8 cellular contexts compared by ENCODE assay signal in the genomic region with DNA sequence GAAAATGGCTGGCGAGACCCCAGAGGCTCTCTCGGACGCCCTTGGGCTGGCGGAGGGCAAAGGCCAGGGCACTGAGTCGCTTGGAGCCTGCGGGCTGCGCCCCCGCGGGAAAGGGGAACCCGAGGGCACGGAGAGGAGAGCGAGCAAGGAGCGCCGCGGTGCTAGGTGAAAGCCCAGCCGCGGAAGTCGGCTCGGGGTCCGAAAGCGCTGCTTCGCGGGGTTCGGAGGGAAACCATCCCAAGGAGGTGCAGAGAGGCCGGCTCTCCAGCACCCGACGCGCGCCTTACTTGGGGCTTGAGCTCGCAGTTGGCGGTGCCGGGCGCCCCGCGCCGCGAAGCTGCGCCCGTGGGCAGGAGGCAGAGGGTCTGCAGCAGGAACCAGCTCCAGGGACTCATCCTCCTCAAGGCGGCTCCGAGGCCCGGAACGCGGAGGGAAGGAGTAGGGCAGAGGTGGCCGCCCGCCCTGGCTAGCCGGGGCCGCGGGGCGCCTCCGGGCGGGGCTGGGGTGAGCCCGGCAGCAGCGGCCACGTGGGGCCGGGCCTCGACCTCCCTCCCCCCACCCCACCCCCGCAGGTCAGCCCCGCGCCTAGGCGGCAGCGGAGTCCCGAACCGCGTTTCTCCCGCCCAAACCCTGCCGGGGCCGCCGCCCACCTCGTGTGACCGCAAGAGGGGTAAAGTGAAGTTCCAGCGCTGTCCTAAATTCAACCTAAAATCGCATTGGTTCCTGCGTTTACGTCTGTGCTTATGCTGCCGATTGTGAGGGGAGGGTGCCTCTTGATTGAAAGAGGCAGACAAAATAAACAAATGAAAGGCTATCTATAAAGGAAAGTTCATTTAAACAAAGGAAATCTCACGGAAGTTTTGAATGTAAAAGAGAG. TPM values are rescaled to one million over a fixed set of nuclear protein-coding genes. Genes with fewer than 3 reads are reported as not detected.
DNase-seq lines count a peak whose midpoint lies in the region; ATAC-seq and TF ChIP-seq lines count a peak whose summit lies in the region.

A gene with protein sequence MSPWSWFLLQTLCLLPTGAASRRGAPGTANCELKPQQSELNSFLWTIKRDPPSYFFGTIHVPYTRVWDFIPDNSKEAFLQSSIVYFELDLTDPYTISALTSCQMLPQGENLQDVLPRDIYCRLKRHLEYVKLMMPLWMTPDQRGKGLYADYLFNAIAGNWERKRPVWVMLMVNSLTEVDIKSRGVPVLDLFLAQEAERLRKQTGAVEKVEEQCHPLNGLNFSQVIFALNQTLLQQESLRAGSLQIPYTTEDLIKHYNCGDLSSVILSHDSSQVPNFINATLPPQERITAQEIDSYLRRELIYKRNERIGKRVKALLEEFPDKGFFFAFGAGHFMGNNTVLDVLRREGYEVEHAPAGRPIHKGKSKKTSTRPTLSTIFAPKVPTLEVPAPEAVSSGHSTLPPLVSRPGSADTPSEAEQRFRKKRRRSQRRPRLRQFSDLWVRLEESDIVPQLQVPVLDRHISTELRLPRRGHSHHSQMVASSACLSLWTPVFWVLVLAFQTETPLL (minus strand): TSS at position 440 of the 877 bp plus-strand sequence. CDS start 45 bp downstream, at position 395.

- no peaks in the 10 kb centered on the region for H3K9me3 ChIP-seq in endocrine pancreas (ENCODE audit: control insufficient read depth, low read length)
- H3K9me3 ChIP-seq in naive thymus-derived CD4-positive, alpha-beta T cell (ENCODE audit: control insufficient read depth in 2 of 3, low read length in 3 of 3), result no peaks in the 10 kb centered on the region

- no peaks in the 10 kb centered on the region for H3K27me3 Mint-ChIP-seq in activated CD4-positive, alpha-beta T cell treated with anti-CD3 and anti-CD28 coated beads, Interleukin-2, amount 10 ng/mL, durations not matched to agents 24 days and 14 days
- peaks cover 0 to 3% (median 0%) of the 10 kb centered on the region in 5 donors for H3K27me3 Mint-ChIP-seq in naive thymus-derived CD4-positive, alpha-beta T cell
- peaks cover 96% of the 10 kb centered on the region for H3K27me3 Mint-ChIP-seq in type B pancreatic cell

- peak; percentile 24 for ATAC-seq in HG02759 (IDR thresholded peaks at IDR 0.05; ENCODE audit: unreplicated experiment)
- ATAC-seq in naive thymus-derived CD4-positive, alpha-beta T cell, result peak; percentile 68

- peak within 1 kb of the TSS; percentile 89 for H3K27ac ChIP-seq in naive thymus-derived CD4-positive, alpha-beta T cell (ENCODE audit: low read depth, low read length)

- intact Hi-C loops in activated CD4-positive, alpha-beta T cell treated with anti-CD3 and anti-CD28 coated beads, Interleukin-2, amount 10 ng/mL, durations not matched to agents 24 days and 14 days (cut with micrococcal nuclease), result loop anchor here (1.0 to 5.0 kb wide), 6 partner anchors 34 to 422 kb away; a partner anchor contains a TSS
- intact Hi-C loops in naive thymus-derived CD4-positive, alpha-beta T cell (cut with micrococcal nuclease), result loop anchor here (1.0 to 10.0 kb wide), 7 partner anchors 8 to 856 kb away; a partner anchor contains a TSS

- H3K36me3 ChIP-seq in endocrine pancreas (ENCODE audit: control insufficient read depth, insufficient read depth, low read length), result no peaks in the 10 kb centered on the region
- H3K36me3 ChIP-seq in naive thymus-derived CD4-positive, alpha-beta T cell (ENCODE audit: control insufficient read depth in 2 of 3, insufficient read depth in 3 of 3, low read length in 3 of 3), result peaks cover 0 to 9% (median 0%) of the 10 kb centered on the region in 3 experiments

- DNase-seq in AG20443 (ENCODE audit: low spot score) (peak; percentile 45), type B pancreatic cell (ENCODE audit: extremely low spot score, unreplicated experiment) (no peak), UCSD-AML1 (lab: John Stamatoyannopoulos, UW; ENCODE audit: unreplicated experiment) (no peak), middle frontal gyrus (ENCODE audit: extremely low spot score, low spot score) (no peak)
- peak; percentile 89 for DNase-seq in activated CD4-positive, alpha-beta T cell treated with anti-CD3 and anti-CD28 coated beads, Interleukin-2, amount 10 ng/mL, durations not matched to agents 24 days and 14 days
- peak in 8 of 9 donors; percentile 66 to 79 (median 76) for DNase-seq in naive thymus-derived CD4-positive, alpha-beta T cell

- H3K4me3 ChIP-seq in endocrine pancreas (ENCODE audit: control insufficient read depth, insufficient read depth, low read length), result peak within 1 kb of the TSS; percentile 71
- H3K4me3 ChIP-seq in naive thymus-derived CD4-positive, alpha-beta T cell (ENCODE audit: low read length), result peak within 1 kb of the TSS; percentile 80

- peak within 1 kb of the TSS; percentile 98 for H3K4me3 Mint-ChIP-seq in activated CD4-positive, alpha-beta T cell treated with anti-CD3 and anti-CD28 coated beads, Interleukin-2, amount 10 ng/mL, durations not matched to agents 24 days and 14 days
- peak within 1 kb of the TSS; percentile 84 to 99 (median 98) for H3K4me3 Mint-ChIP-seq in naive thymus-derived CD4-positive, alpha-beta T cell
- peak within 1 kb of the TSS; percentile 90 for H3K4me3 Mint-ChIP-seq in type B pancreatic cell

- H3K4me1 Mint-ChIP-seq in activated CD4-positive, alpha-beta T cell treated with anti-CD3 and anti-CD28 coated beads, Interleukin-2, amount 10 ng/mL, durations not matched to agents 24 days and 14 days, result peaks cover 59% of the 10 kb centered on the region
- peaks cover 40 to 66% (median 61%) of the 10 kb centered on the region in 7 donors for H3K4me1 Mint-ChIP-seq in naive thymus-derived CD4-positive, alpha-beta T cell
- peaks cover 30% of the 10 kb centered on the region for H3K4me1 Mint-ChIP-seq in type B pancreatic cell (ENCODE audit: unreplicated experiment)

- peaks cover 13% of the 10 kb centered on the region for H3K36me3 Mint-ChIP-seq in activated CD4-positive, alpha-beta T cell treated with anti-CD3 and anti-CD28 coated beads, Interleukin-2, amount 10 ng/mL, durations not matched to agents 24 days and 14 days (ENCODE audit: low read depth)
- peaks cover 0 to 14% (median 5%) of the 10 kb centered on the region in 5 donors for H3K36me3 Mint-ChIP-seq in naive thymus-derived CD4-positive, alpha-beta T cell
- no peaks in the 10 kb centered on the region for H3K36me3 Mint-ChIP-seq in type B pancreatic cell

- no peaks in the 10 kb centered on the region for H3K27me3 ChIP-seq in endocrine pancreas (ENCODE audit: control insufficient read depth, insufficient read depth, low read length)
- H3K27me3 ChIP-seq in naive thymus-derived CD4-positive, alpha-beta T cell (ENCODE audit: control insufficient read depth in 2 of 2, insufficient read depth in 2 of 2, low read length in 2 of 2), result no peaks in the 10 kb centered on the region

- H3K9me3 Mint-ChIP-seq in activated CD4-positive, alpha-beta T cell treated with anti-CD3 and anti-CD28 coated beads, Interleukin-2, amount 10 ng/mL, durations not matched to agents 24 days and 14 days, result no peaks in the 10 kb centered on the region
- peaks cover 0 to 2% (median 0%) of the 10 kb centered on the region in 11 donors for H3K9me3 Mint-ChIP-seq in naive thymus-derived CD4-positive, alpha-beta T cell
- H3K9me3 Mint-ChIP-seq in type B pancreatic cell, result no peaks in the 10 kb centered on the region

- CTCF ChIA-PET in naive thymus-derived CD4-positive, alpha-beta T cell (lab: Charles Lee), result interaction anchor here (0.5 to 7.0 kb wide), 22 partner anchors 14 to 387 kb away, joined by 3 to 82 read pairs (median 4); a partner anchor contains a TSS

- H3K9ac ChIP-seq in endocrine pancreas (ENCODE audit: control insufficient read depth, insufficient read depth, low read length), result no peak within 1 kb of the TSS

- H3K4me1 ChIP-seq in endocrine pancreas (ENCODE audit: control insufficient read depth, insufficient read depth, low read length), result no peaks in the 10 kb centered on the region
- peaks cover 5 to 29% of the 10 kb centered on the region in 2 donors for H3K4me1 ChIP-seq in naive thymus-derived CD4-positive, alpha-beta T cell (ENCODE audit: control insufficient read depth in 2 of 2, insufficient read depth in 2 of 2, low read length in 2 of 2)

- peak within 1 kb of the TSS; percentile 96 for H3K27ac Mint-ChIP-seq in activated CD4-positive, alpha-beta T cell treated with anti-CD3 and anti-CD28 coated beads, Interleukin-2, amount 10 ng/mL, durations not matched to agents 24 days and 14 days
- H3K27ac Mint-ChIP-seq in naive thymus-derived CD4-positive, alpha-beta T cell, result peak within 1 kb of the TSS; percentile 93 to 99 (median 98)
- H3K27ac Mint-ChIP-seq in type B pancreatic cell, result peak within 1 kb of the TSS; percentile 36

- POLR2A ChIA-PET in naive thymus-derived CD4-positive, alpha-beta T cell (lab: Charles Lee), result interaction anchor here (0.5 to 19.4 kb wide), 26 partner anchors 9 to 389 kb away, joined by 3 to 617 read pairs (median 6); a partner anchor contains a TSS

- TF ChIP-seq CTCF in type B pancreatic cell (conservative IDR thresholded peaks at IDR 0.05), result no peak

RNA-seq across cellular contexts. Expression of the gene that starts here (rescaled TPM):
- 56.3 and 59.6 TPM in 2 replicates for total RNA-seq in activated CD4-positive, alpha-beta T cell treated with anti-CD3 and anti-CD28 coated beads, Interleukin-2, amount 10 ng/mL, durations not matched to agents 24 days and 14 days
- total RNA-seq in naive thymus-derived CD4-positive, alpha-beta T cell, result 100 to 1,000 TPM in 4 of 5 experiments, 10 to 100 TPM in 1; 75.0 to 288 (median 182) TPM
- 100 to 1,000 TPM; 119 to 204 TPM for polyA plus RNA-seq in naive thymus-derived CD4-positive, alpha-beta T cell
- total RNA-seq in type B pancreatic cell (ENCODE audit: low replicate concordance), result 2.1 and 3.3 TPM in 2 replicates

Comparison
In these comparisons a context has a peak if more than half of its experiments do, and no peak if none do; other contexts are left out.
1. RNA of the gene that starts here (total RNA-seq): 75.0 to 288 TPM in naive thymus-derived CD4-positive, alpha-beta T cell and 56.3 to 59.6 TPM in activated CD4-positive, alpha-beta T cell treated with anti-CD3 and anti-CD28 coated beads, Interleukin-2, amount 10 ng/mL, durations not matched to agents 24 days and 14 days; 2.1 to 3.3 TPM in type B pancreatic cell; every median in the first group is over 10 times any median in the second.
2. DNase-seq: peak in AG20443 (single experiment), activated CD4-positive, alpha-beta T cell treated with anti-CD3 and anti-CD28 coated beads, Interleukin-2, amount 10 ng/mL, durations not matched to agents 24 days and 14 days (single experiment) and naive thymus-derived CD4-positive, alpha-beta T cell (8 of 9); none in type B pancreatic cell (single experiment), UCSD-AML1 (single experiment) and middle frontal gyrus (single experiment).
3. H3K27ac Mint-ChIP-seq: peak in every context shown above with its lines; median percentile 98 in naive thymus-derived CD4-positive, alpha-beta T cell; 96 in activated CD4-positive, alpha-beta T cell treated with anti-CD3 and anti-CD28 coated beads, Interleukin-2, amount 10 ng/mL, durations not matched to agents 24 days and 14 days; 36 in type B pancreatic cell.
4. Peak in every context shown above with its lines, with median percentiles within 50 percentile points of each other: H3K4me3 Mint-ChIP-seq.